ENCODE assay signal across 16 cellular contexts in the genomic region with DNA sequence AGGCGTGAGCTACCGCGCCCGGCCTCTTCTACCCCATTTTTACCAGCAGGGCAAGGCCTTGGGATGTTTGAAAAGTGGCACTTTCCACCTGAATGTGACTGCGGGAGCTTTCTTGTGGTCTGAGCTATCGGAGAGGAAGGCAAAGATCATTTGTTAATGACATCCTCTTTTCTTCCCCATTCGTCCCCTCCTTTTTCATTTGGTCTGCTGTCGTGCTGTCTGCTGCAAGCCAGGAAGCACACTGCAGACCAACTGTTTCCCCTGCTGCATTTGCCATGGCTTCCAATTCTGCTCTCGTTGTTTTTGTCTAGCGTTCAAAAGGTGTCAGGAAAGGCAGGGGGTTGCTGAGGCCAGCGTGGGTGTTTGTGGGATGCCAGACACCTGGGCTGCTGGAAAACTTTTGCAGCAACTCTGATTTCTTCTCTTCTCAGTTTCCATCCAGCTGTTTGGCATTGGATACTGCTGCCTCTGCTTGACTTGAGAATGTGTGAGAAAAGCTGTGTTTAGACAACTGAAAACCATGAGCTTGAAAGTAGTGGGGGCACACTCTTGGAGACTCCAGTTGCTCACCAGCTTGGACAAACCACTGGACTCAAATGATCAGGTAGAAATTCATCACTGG.
"Had no signal": no experiment of that assay in that cellular context is flagged by ENCODE, and none has a peak within 500 bp of the region (broad histone marks: within the 10 kb centered on the region; RNA-seq: fewer than 3 reads in every experiment).

No MANE protein-coding gene starts in this region.

- H3K27me3 ChIP-seq: breast epithelium, tibial artery had no signal

- H3K27ac ChIP-seq: breast epithelium, tibial artery, WERI-Rb-1 had no signal

- ATAC-seq: activated CD4-positive, alpha-beta T cell treated with anti-CD3 and anti-CD28 coated beads for 36 hours; activated CD8-positive, alpha-beta T cell treated with anti-CD3 and anti-CD28 coated beads for 36 hours; mucosa of descending colon; naive thymus-derived CD8-positive, alpha-beta T cell; right cardiac atrium; stimulated activated effector memory CD8-positive, alpha-beta T cell treated with anti-CD3 and anti-CD28 coated beads, Interleukin-12 subunit alpha, Interleukin-12 subunit beta, amount 100 ng/mL, for 72 hours had no signal

- H3K9me3 ChIP-seq: breast epithelium, mucosa of descending colon, tibial artery had no signal

- H3K4me1 ChIP-seq: breast epithelium had no signal

- H3K4me3 ChIP-seq: breast epithelium, lung, mucosa of descending colon, smooth muscle cell, tibial artery had no signal

- H3K4me2 ChIP-seq: smooth muscle cell had no signal

- H3K36me3 ChIP-seq: breast epithelium, tibial artery, WERI-Rb-1 had no signal

- DNase-seq: activated CD4-positive, alpha-beta T cell treated with anti-CD3 and anti-CD28 coated beads for 36 hours; activated CD8-positive, alpha-beta memory T cell treated with anti-CD3 and anti-CD28 coated beads, Interleukin-2, amount 50 U/mL, for 48 hours; activated CD8-positive, alpha-beta T cell treated with anti-CD3 and anti-CD28 coated beads for 36 hours; activated naive CD4-positive, alpha-beta T cell; aorta; hypothalamus; mucosa of descending colon; naive thymus-derived CD8-positive, alpha-beta T cell; nucleus accumbens; right cardiac atrium; tibial artery; WERI-Rb-1 had no signal
